20 cellular contexts compared by ENCODE assay signal in the genomic region with DNA sequence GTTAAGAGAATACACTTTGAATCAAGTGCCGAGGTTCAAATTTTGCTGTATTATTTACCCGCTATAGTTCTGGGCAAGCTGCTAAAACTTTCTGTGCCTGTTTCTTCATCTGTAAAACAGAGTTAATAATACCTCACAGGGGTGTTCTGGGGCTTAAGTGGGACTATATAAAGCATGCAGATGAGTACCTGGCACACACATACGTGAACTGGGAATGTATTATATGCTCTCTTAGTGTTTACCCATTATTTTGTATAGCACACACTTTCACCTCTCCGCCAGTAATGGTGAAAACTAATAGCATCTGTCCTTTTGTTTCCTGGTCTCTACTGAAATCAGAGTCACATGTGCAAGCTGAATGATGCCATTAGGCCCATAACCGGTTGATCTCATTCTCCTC. TPM values are rescaled to one million over a fixed set of nuclear protein-coding genes. Genes with fewer than 3 reads are reported as not detected.
"Had no signal": no experiment of that assay in that cellular context is flagged by ENCODE, and none has a peak within 500 bp of the region (broad histone marks: within the 10 kb centered on the region; RNA-seq: fewer than 3 reads in every experiment).

No MANE protein-coding gene starts in this region.

- H3K36me3 ChIP-seq: colonic mucosa had no signal

- H3K27ac Mint-ChIP-seq: activated CD4-positive, alpha-beta T cell treated with anti-CD3 and anti-CD28 coated beads, Interleukin-2, amount 10 ng/mL, durations not matched to agents 7 days and 5 days; activated naive CD4-positive, alpha-beta T cell treated with anti-CD3 and anti-CD28 coated beads for 36 hours; memory B cell; natural killer cell treated with Interleukin-12 subunit alpha and Interleukin-12 subunit beta and Interleukin-15 and Interleukin-18, amount 100 ng/mL, for 72 hours; progenitor cell of endocrine pancreas; stimulated activated memory B cell treated with anti-CD40 and anti-IgM and Interleukin-4, amounts not matched to agents 10 μg/mL and 1 μg/mL and 100 μg/mL, for 72 hours had no signal

- H3K4me3 Mint-ChIP-seq: activated CD4-positive, alpha-beta T cell treated with anti-CD3 and anti-CD28 coated beads, Interleukin-2, amount 10 ng/mL, durations not matched to agents 7 days and 5 days; activated naive CD4-positive, alpha-beta T cell treated with anti-CD3 and anti-CD28 coated beads for 36 hours; memory B cell; natural killer cell treated with Interleukin-12 subunit alpha and Interleukin-12 subunit beta and Interleukin-15 and Interleukin-18, amount 100 ng/mL, for 72 hours; stimulated activated memory B cell treated with anti-CD40 and anti-IgM and Interleukin-4, amounts not matched to agents 10 μg/mL and 1 μg/mL and 100 μg/mL, for 72 hours had no signal

- H3K4me1 ChIP-seq: colonic mucosa, foreskin keratinocyte, transverse colon had no signal

- H3K27me3 ChIP-seq: colonic mucosa, foreskin keratinocyte, heart right ventricle, spleen, transverse colon had no signal

- H3K4me3 ChIP-seq: colonic mucosa, heart right ventricle, spleen, transverse colon had no signal

- H3K27me3 Mint-ChIP-seq: memory B cell; natural killer cell treated with Interleukin-12 subunit alpha and Interleukin-12 subunit beta and Interleukin-15 and Interleukin-18, amount 100 ng/mL, for 72 hours; progenitor cell of endocrine pancreas; stimulated activated memory B cell treated with anti-CD40 and anti-IgM and Interleukin-4, amounts not matched to agents 10 μg/mL and 1 μg/mL and 100 μg/mL, for 72 hours had no signal

- H3K9me3 Mint-ChIP-seq: natural killer cell treated with Interleukin-12 subunit alpha and Interleukin-12 subunit beta and Interleukin-15 and Interleukin-18, amount 100 ng/mL, for 72 hours had no signal

- DNase-seq: activated CD4-positive, alpha-beta T cell treated with anti-CD3 and anti-CD28 coated beads, Interleukin-2, amount 10 ng/mL, durations not matched to agents 7 days and 5 days; activated CD4-positive, CD25-positive, alpha-beta regulatory T cell; activated CD8-positive, alpha-beta memory T cell treated with anti-CD3 and anti-CD28 coated beads for 24 hours; activated naive CD4-positive, alpha-beta T cell treated with anti-CD3 and anti-CD28 coated beads for 36 hours; caudate nucleus; colonic mucosa; effector CD4-positive, alpha-beta T cell; foreskin keratinocyte; heart right ventricle; nucleus accumbens; spleen; stimulated activated CD4-positive, alpha-beta T cell treated with anti-CD3 and anti-CD28 coated beads, Interleukin-1b, Interleukin-23, amount 100 ng/mL, for 48 hours; substantia nigra; transverse colon had no signal

- ATAC-seq: foreskin keratinocyte; left lobe of liver; natural killer cell treated with Interleukin-12 subunit alpha and Interleukin-12 subunit beta and Interleukin-15 and Interleukin-18, amount 100 ng/mL, for 72 hours; sciatic nerve; stimulated activated memory B cell treated with anti-CD40 and anti-IgM and Interleukin-4, amounts not matched to agents 10 μg/mL and 1 μg/mL and 100 μg/mL, for 72 hours had no signal

- H3K9me3 ChIP-seq: colonic mucosa, heart right ventricle, transverse colon had no signal

- H3K27ac ChIP-seq: colonic mucosa, foreskin keratinocyte, spleen, transverse colon had no signal

RNA-seq across cellular contexts. Expression of a gene that starts 3.7 kb away (rescaled TPM):
- total RNA-seq: activated naive CD4-positive, alpha-beta T cell treated with anti-CD3 and anti-CD28 coated beads for 36 hours; foreskin keratinocyte; left lobe of liver; natural killer cell treated with Interleukin-12 subunit alpha and Interleukin-12 subunit beta and Interleukin-15 and Interleukin-18, amount 100 ng/mL, for 72 hours had no signal
